Comparison of ENCODE assay signal across 9 cellular contexts in the genomic region with DNA sequence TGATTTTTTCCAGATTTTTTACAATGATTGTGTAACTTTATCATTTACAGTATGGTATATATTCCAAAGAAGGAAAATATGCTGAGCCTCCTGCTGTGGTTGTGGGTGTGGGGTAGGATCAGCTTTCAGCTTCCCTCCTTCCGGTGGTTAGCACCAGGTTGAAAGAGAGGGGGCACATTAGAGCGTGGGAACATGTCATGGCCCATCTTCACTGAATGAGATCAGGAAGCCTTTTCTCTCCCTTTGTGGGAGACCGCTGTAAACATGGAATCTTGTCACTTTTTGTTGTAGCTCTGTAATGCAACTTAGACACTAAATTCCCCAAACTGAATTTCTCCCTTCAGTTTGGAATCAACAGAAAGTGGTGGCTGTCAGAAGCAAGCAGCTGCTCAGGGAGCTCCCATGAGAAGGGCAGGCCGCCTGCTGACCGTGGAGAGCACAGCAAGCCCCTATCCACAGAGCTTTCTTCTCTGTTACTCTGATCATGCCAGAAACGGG.
DNase-seq lines count a peak whose midpoint lies in the region; ATAC-seq lines count a peak whose summit lies in the region.
"Had no signal": no experiment of that assay in that cellular context is flagged by ENCODE, and none has a peak within 500 bp of the region (broad histone marks: within the 10 kb centered on the region; RNA-seq: fewer than 3 reads in every experiment).

No MANE protein-coding gene starts in this region.

- H3K18ac ChIP-seq in mesendoderm (ENCODE audit: low read length), result no peak overlapping the region

- H4K5ac ChIP-seq in mesendoderm (ENCODE audit: low read length), result no peak overlapping the region

- no peak overlapping the region for H3K23ac ChIP-seq in mesendoderm (ENCODE audit: low read length)

- ATAC-seq in HG03039 (IDR thresholded peaks at IDR 0.05; ENCODE audit: unreplicated experiment) (no peak), GM19463 (IDR thresholded peaks at IDR 0.05; ENCODE audit: unreplicated experiment) (no peak)

- H3K9ac ChIP-seq in BLaER1, result no peak overlapping the region
- H3K9ac ChIP-seq in mesendoderm (ENCODE audit: low read length), result no peak overlapping the region
- H3K9ac ChIP-seq: KMS-11 had no signal

- no peak overlapping the region for H3K4me3 ChIP-seq in BLaER1
- H3K4me3 ChIP-seq in mesendoderm (ENCODE audit: low read length), result no peak overlapping the region

- H3K79me2 ChIP-seq in mesendoderm (ENCODE audit: control insufficient read depth, insufficient read depth, low read length), result no peaks in the 10 kb centered on the region

- no peaks in the 10 kb centered on the region for H3K9me3 ChIP-seq in BLaER1

- no peak overlapping the region for H2BK15ac ChIP-seq in mesendoderm (replicated peaks; ENCODE audit: low read depth)

- H3K36me3 ChIP-seq in BLaER1 (peaks cover 16% of the 10 kb centered on the region), mesendoderm (ENCODE audit: control insufficient read depth, insufficient read depth, low read length) (no peaks in the 10 kb centered on the region)

- no peak overlapping the region for H2AK5ac ChIP-seq in mesendoderm (ENCODE audit: low read length)

- H3K56ac ChIP-seq in mesendoderm (ENCODE audit: low read length), result no peak overlapping the region

- H2BK5ac ChIP-seq in mesendoderm (ENCODE audit: low read length), result no peak overlapping the region

- no peak overlapping the region for H2BK120ac ChIP-seq in mesendoderm (ENCODE audit: low read depth, low read length)

- H4K20me1 ChIP-seq in BLaER1, result peaks cover 30% of the 10 kb centered on the region

- no peak overlapping the region for H4K8ac ChIP-seq in mesendoderm (ENCODE audit: low read depth, low read length)

- DNase-seq in Kasumi-1 (lab: John Stamatoyannopoulos, UW) (peak; percentile 36 to 42), dermis blood vessel endothelial cell (peak; percentile 64), mesendoderm (peak; percentile 83)
- DNase-seq in stimulated activated naive CD4-positive, alpha-beta T cell treated with Interleukin-2 at 50 U/mL for 16 hours (lab: John Stamatoyannopoulos, UW), result no peak
- DNase-seq in activated CD4-positive, alpha-beta T cell treated with anti-CD3 and anti-CD28 coated beads, Interleukin-2, amount 50 U/mL, for 4 hours, result no peak

- H3K4ac ChIP-seq in mesendoderm (ENCODE audit: low read depth, low read length), result no peak overlapping the region

- H3K27ac ChIP-seq in BLaER1 (no peak overlapping the region), mesendoderm (ENCODE audit: low read depth, low read length) (peak overlapping the region; percentile 24)
- H3K27ac ChIP-seq: KMS-11 had no signal

- H3K4me2 ChIP-seq in BLaER1, result peak overlapping the region; percentile 62
- no peak overlapping the region for H3K4me2 ChIP-seq in mesendoderm (ENCODE audit: low read length)
- H3K4me2 ChIP-seq: KMS-11 had no signal

- H3K79me1 ChIP-seq in mesendoderm (ENCODE audit: low read length), result no peaks in the 10 kb centered on the region

- H3K4me1 ChIP-seq in BLaER1, result peaks cover 19% of the 10 kb centered on the region
- H3K4me1 ChIP-seq in mesendoderm (ENCODE audit: control insufficient read depth, low read depth, low read length), result peaks cover 7% of the 10 kb centered on the region

- H3K27me3 ChIP-seq in BLaER1, result no peaks in the 10 kb centered on the region
- H3K27me3 ChIP-seq in mesendoderm (ENCODE audit: insufficient read depth, low read length, poor library complexity), result no peaks in the 10 kb centered on the region

- no CpG with 5 or more reads among the region's 6 CpGs for WGBS in mesendoderm (ENCODE audit: extremely low coverage, insufficient coverage, low lambda C conversion rate)

Comparison
In these comparisons a context has a peak if more than half of its experiments do, and no peak if none do; other contexts are left out.
1. DNase-seq: peak in Kasumi-1 (2 of 2), dermis blood vessel endothelial cell (single experiment) and mesendoderm (single experiment); none in stimulated activated naive CD4-positive, alpha-beta T cell treated with Interleukin-2 at 50 U/mL for 16 hours (single experiment) and activated CD4-positive, alpha-beta T cell treated with anti-CD3 and anti-CD28 coated beads, Interleukin-2, amount 50 U/mL, for 4 hours (0 of 2).